In genomic region chr21:40278345-40278744, GRCh38 we compare ENCODE assay signal across 18 cellular contexts.
DNase-seq lines count a peak whose midpoint lies in the region; TF ChIP-seq lines count a peak whose summit lies in the region.
"Had no signal": no experiment of that assay in that cellular context is flagged by ENCODE, and none has a peak within 500 bp of the region (broad histone marks: within the 10 kb centered on the region; RNA-seq: fewer than 3 reads in every experiment).

No MANE protein-coding gene starts in this region.

- H3K36me3 ChIP-seq in mammary epithelial cell (ENCODE audit: insufficient read depth, low read length) (no peaks in the 10 kb centered on the region), smooth muscle cell (ENCODE audit: low read depth) (no peaks in the 10 kb centered on the region)

- H3K9me3 Mint-ChIP-seq in MCF 10A (ENCODE audit: unreplicated experiment) = no peaks in the 10 kb centered on the region

- no peaks in the 10 kb centered on the region for H3K36me3 Mint-ChIP-seq in MCF 10A (ENCODE audit: insufficient read depth, unreplicated experiment)
- H3K36me3 Mint-ChIP-seq: CD4-positive, alpha-beta memory T cell had no signal

- in situ Hi-C loops in mammary epithelial cell (cut with MboI; ENCODE audit: low sequenced_read_pairs in 2 of 2) = no loop called here

- H3K27me3 Mint-ChIP-seq in MCF 10A (ENCODE audit: insufficient read depth, unreplicated experiment) = no peaks in the 10 kb centered on the region
- H3K27me3 Mint-ChIP-seq: CD4-positive, alpha-beta memory T cell had no signal

- no peak overlapping the region for H3K4me2 ChIP-seq in mammary epithelial cell (ENCODE audit: insufficient read depth, low read depth, low read length)
- no peak overlapping the region for H3K4me2 ChIP-seq in smooth muscle cell
- H3K4me2 ChIP-seq: A549 had no signal

- BruUV-seq in mammary epithelial cell (replicated peaks; lab: Mats Ljungman, UMichigan) (no TSS peak), MCF 10A (replicated peaks; lab: Mats Ljungman, UMichigan) (no TSS peak)

- H3F3A ChIP-seq in smooth muscle cell (ENCODE audit: low read depth) = no peaks in the 10 kb centered on the region

- no peak for TF ChIP-seq CTCF in mammary epithelial cell (conservative IDR thresholded peaks at IDR 0.05 in 1 of 2, IDR thresholded peaks at IDR 0.05 in 1 of 2; ENCODE audit: extremely low read depth in 1 of 2, insufficient read depth in 1 of 2, low read depth in 1 of 2, low read length in 2 of 2)
- no peak for TF ChIP-seq CTCF in MCF 10A (IDR thresholded peaks at IDR 0.05; ENCODE audit: unreplicated experiment)
- no peak for TF ChIP-seq CTCF in smooth muscle cell (IDR thresholded peaks at IDR 0.05; ENCODE audit: borderline replicate concordance, insufficient read depth, poor library complexity, severe bottlenecking)

- POLR2A ChIA-PET in MCF 10A (lab: Yijun Ruan, JAX) = no interaction called here

- no peak overlapping the region for H3K4me3 Mint-ChIP-seq in MCF 10A (ENCODE audit: unreplicated experiment)
- H3K4me3 Mint-ChIP-seq: CD4-positive, alpha-beta memory T cell had no signal

- intact Hi-C loops in mammary epithelial cell (cut with micrococcal nuclease) (no loop called here), MCF 10A (cut with micrococcal nuclease) (no loop called here)

- H3K27me3 ChIP-seq in mammary epithelial cell (ENCODE audit: insufficient read depth, low read length) (no peaks in the 10 kb centered on the region), smooth muscle cell (ENCODE audit: low read depth) (no peaks in the 10 kb centered on the region)

- H3K4me3 ChIP-seq in mammary epithelial cell (replicated peaks in 1 of 3; ENCODE audit: insufficient read depth in 1 of 3, low read depth in 2 of 3, low read length in 3 of 3) (no peak overlapping the region), smooth muscle cell (no peak overlapping the region)
- H3K4me3 ChIP-seq: A549 had no signal

- no peaks in the 10 kb centered on the region for H3K4me1 Mint-ChIP-seq in MCF 10A (ENCODE audit: insufficient read depth, unreplicated experiment)
- H3K4me1 Mint-ChIP-seq: CD4-positive, alpha-beta memory T cell had no signal

- H4K20me1 ChIP-seq in mammary epithelial cell (ENCODE audit: insufficient read depth, low read length) = no peaks in the 10 kb centered on the region
- no peaks in the 10 kb centered on the region for H4K20me1 ChIP-seq in smooth muscle cell (ENCODE audit: low read depth)

- peak; percentile 59 for DNase-seq in mammary epithelial cell
- no peak for DNase-seq in MCF 10A (ENCODE audit: unreplicated experiment)
- peak; percentile 40 for DNase-seq in epithelial cell of prostate (ENCODE audit: low read depth, low spot score)
- no peak for DNase-seq in smooth muscle cell (lab: John Stamatoyannopoulos, UW; ENCODE audit: unreplicated experiment)
- DNase-seq in T-helper 9 cell = no peak
- no peak for DNase-seq in germinal center (ENCODE audit: low spot score)
- DNase-seq: 8988T; ACHN; C1 segment of cervical spinal cord; Calu3; CD4-positive, alpha-beta memory T cell; COR-L47; DMS153; DND-41; GOT3; H7; HCEC 1CT had no signal

- 44% methylated on average over 1 of the region's 1 CpG for WGBS in mammary epithelial cell (ENCODE audit: low coverage, missing lambda C conversion rate)
- 81% methylated on average over 1 of the region's 1 CpG for WGBS in smooth muscle cell (ENCODE audit: low lambda C conversion rate)

- dilution Hi-C loops in mammary epithelial cell (cut with HindIII; ENCODE audit: low sequenced_read_pairs) = no loop called here

- CTCF ChIA-PET in mammary epithelial cell (lab: Charles Lee; ENCODE audit: low non-redundant PET) = interaction anchor here (0.5 kb wide), 1 partner anchor 335 kb away, joined by 3 read pairs; no protein-coding TSS in a partner anchor
- CTCF ChIA-PET in MCF 10A (lab: Yijun Ruan, JAX) = no interaction called here

- H3K4me1 ChIP-seq in mammary epithelial cell (ENCODE audit: insufficient read depth, low read length) (peaks cover 9% of the 10 kb centered on the region), smooth muscle cell (ENCODE audit: low read depth) (peaks cover 3% of the 10 kb centered on the region)
- H3K4me1 ChIP-seq: A549 had no signal

- H3K9me3 ChIP-seq in mammary epithelial cell (replicated peaks; ENCODE audit: insufficient read depth, low read length) (no peaks in the 10 kb centered on the region), smooth muscle cell (replicated peaks; ENCODE audit: low read depth) (no peaks in the 10 kb centered on the region)
- H3K9me3 ChIP-seq: A549 had no signal

- H3K27ac ChIP-seq in mammary epithelial cell (ENCODE audit: insufficient read depth, low read depth, low read length) (peak overlapping the region; percentile 38), epithelial cell of prostate (peak overlapping the region; percentile 44), smooth muscle cell (ENCODE audit: low read depth) (peak overlapping the region; percentile 22)
- H3K27ac ChIP-seq: A549 had no signal

- H2AFZ ChIP-seq in mammary epithelial cell (ENCODE audit: low read depth, low read length) (peak overlapping the region; percentile 56), smooth muscle cell (ENCODE audit: low read depth) (peak overlapping the region; percentile 61)

- no peak overlapping the region for H3K27ac Mint-ChIP-seq in MCF 10A (ENCODE audit: low read depth, unreplicated experiment)
- H3K27ac Mint-ChIP-seq: CD4-positive, alpha-beta memory T cell had no signal

- H3K79me2 ChIP-seq in mammary epithelial cell (ENCODE audit: insufficient read depth, low read length) = no peaks in the 10 kb centered on the region
- no peaks in the 10 kb centered on the region for H3K79me2 ChIP-seq in smooth muscle cell (ENCODE audit: low read depth)

- no peak overlapping the region for H3K9ac ChIP-seq in mammary epithelial cell (ENCODE audit: insufficient read depth, low read length)
- no peak overlapping the region for H3K9ac ChIP-seq in smooth muscle cell (ENCODE audit: low read depth)

Comparison
In these comparisons a context has a peak if more than half of its experiments do, and no peak if none do; other contexts are left out.
1. DNase-seq: peak in mammary epithelial cell (single experiment) and epithelial cell of prostate (single experiment); none in MCF 10A (single experiment), smooth muscle cell (single experiment), T-helper 9 cell (single experiment) and germinal center (single experiment).
2. Peak in every context shown above with its lines, with median percentiles within 50 percentile points of each other: H3K27ac ChIP-seq.